In genomic region chr14:61476737-61477410, GRCh38 we compare ENCODE assay signal across 7 cellular contexts.
A peak's percentile ranks its signal among the peaks of the same experiment; 100 is the strongest.
DNase-seq lines count a peak whose midpoint lies in the region; ATAC-seq and TF ChIP-seq lines count a peak whose summit lies in the region.

No MANE protein-coding gene starts in this region.

- RAD21 ChIA-PET in HCT116 (lab: Charles Lee; ENCODE audit: low non-redundant PET in 1 of 2, low total read pairs in 2 of 2, uncharacterized antibody in 2 of 2, unreplicated experiment in 2 of 2): interaction anchor here in 1 of 2 experiments (1.8 kb wide), 1 partner anchor 361 kb away, joined by 4 read pairs; no protein-coding TSS in a partner anchor

- no peaks in the 10 kb centered on the region for H3K9me2 ChIP-seq in HCT116 (ENCODE audit: insufficient read depth)

- no peak overlapping the region for H2AFZ ChIP-seq in HCT116 (ENCODE audit: low read depth, low read length, poor library complexity, severe bottlenecking)

- TF ChIP-seq CTCF in HCT116 (IDR thresholded peaks at IDR 0.05 in 2 of 3, conservative IDR thresholded peaks at IDR 0.05 in 1 of 3; ENCODE audit: borderline replicate concordance in 1 of 3, insufficient read depth in 1 of 3, low read depth in 2 of 3, low read length in 2 of 3): no peak
- no peak for TF ChIP-seq CTCF in MCF 10A (IDR thresholded peaks at IDR 0.05; ENCODE audit: unreplicated experiment)
- no peak for TF ChIP-seq CTCF in liver (IDR thresholded peaks at IDR 0.05; ENCODE audit: low read depth, low read length, missing input control)

- H3K27ac ChIP-seq in HCT116 (ENCODE audit: low read depth, low read length): peak overlapping the region; percentile 16; the same call in 1 of the 2 replicates
- H3K27ac ChIP-seq in liver (ENCODE audit: low read depth in 1 of 2, low read length in 2 of 2): peak overlapping the region; percentile 76 to 82

- H3K27me3 ChIP-seq in HCT116 (ENCODE audit: insufficient read depth, low read length) (no peaks in the 10 kb centered on the region), liver (ENCODE audit: control insufficient read depth in 4 of 4, insufficient read depth in 4 of 4, low read length in 3 of 4) (no peaks in the 10 kb centered on the region)

- CTCF ChIA-PET in HCT116 (lab: Charles Lee): interaction anchor here (0.8 to 3.5 kb wide), 5 partner anchors 12 to 361 kb away, joined by 3 to 19 read pairs (median 4); no protein-coding TSS in a partner anchor
- CTCF ChIA-PET in T-cell (lab: Charles Lee): interaction anchor here (0.5 to 3.5 kb wide), 17 partner anchors 15 to 253 kb away, joined by 3 to 28 read pairs (median 3); no protein-coding TSS in a partner anchor
- CTCF ChIA-PET in MCF 10A (lab: Yijun Ruan, JAX): interaction anchor here (0.6 to 3.3 kb wide), 18 partner anchors 10 to 629 kb away, joined by 3 to 19 read pairs (median 7); no protein-coding TSS in a partner anchor

- no peak overlapping the region for H3K4me3 ChIP-seq in HCT116 (replicated peaks in 1 of 2; ENCODE audit: low read depth in 1 of 2, low read length in 2 of 2)
- H3K4me3 ChIP-seq in liver (ENCODE audit: low read depth in 1 of 3, low read length in 3 of 3): no peak overlapping the region

- 23% methylated on average over 6 of the region's 6 CpGs for WGBS in liver

- no peak for TF ChIP-seq RAD21 in HCT116 (IDR thresholded peaks at IDR 0.05; ENCODE audit: low read depth)
- peak; percentile 59 to 71 for TF ChIP-seq RAD21 in liver (IDR thresholded peaks at IDR 0.05)

- H3K9me3 Mint-ChIP-seq in T-cell (no peaks in the 10 kb centered on the region), MCF 10A (ENCODE audit: unreplicated experiment) (no peaks in the 10 kb centered on the region)
- H3K9me3 Mint-ChIP-seq in stimulated activated naive CD8-positive, alpha-beta T cell treated with anti-CD3 and anti-CD28 coated beads, Interleukin-15, amount 100 ng/mL, for 72 hours: no peaks in the 10 kb centered on the region

- H3K4me1 ChIP-seq in HCT116 (ENCODE audit: control insufficient read depth in 1 of 2, insufficient read depth in 2 of 2, low read length in 2 of 2): peaks cover 51 to 52% of the 10 kb centered on the region in 2 experiments
- peaks cover 4 to 16% (median 9%) of the 10 kb centered on the region in 4 donors for H3K4me1 ChIP-seq in liver (ENCODE audit: control insufficient read depth in 4 of 4, insufficient read depth in 4 of 4, low read length in 3 of 4)

- DNase-seq in HCT116 (ENCODE audit: low read depth, low spot score) (no peak), T-cell (peak in 32 of 34 experiments; percentile 28 to 88 (median 64)), MCF 10A (ENCODE audit: unreplicated experiment) (peak; percentile 95), NCI-H748 (lab: John Stamatoyannopoulos, UW; ENCODE audit: unreplicated experiment) (no peak)
- peak; percentile 53 to 79 for DNase-seq in stimulated activated naive CD8-positive, alpha-beta T cell treated with anti-CD3 and anti-CD28 coated beads, Interleukin-15, amount 100 ng/mL, for 72 hours

- H3K79me2 ChIP-seq in HCT116 (ENCODE audit: insufficient read depth, low read length): no peaks in the 10 kb centered on the region

- no peaks in the 10 kb centered on the region for H4K20me1 ChIP-seq in HCT116 (ENCODE audit: insufficient read depth)

- H3K4me2 ChIP-seq in HCT116 (ENCODE audit: low read length): no peak overlapping the region

- no peak for ATAC-seq in HCT116
- ATAC-seq in T-cell (replicated peaks in 1 of 4): peak; percentile 74 to 81 (median 75)
- peak; percentile 74 for ATAC-seq in stimulated activated naive CD8-positive, alpha-beta T cell treated with anti-CD3 and anti-CD28 coated beads, Interleukin-15, amount 100 ng/mL, for 72 hours
- no peak for ATAC-seq in HG03159 (IDR thresholded peaks at IDR 0.05; ENCODE audit: unreplicated experiment)

- H3K36me3 ChIP-seq in HCT116 (ENCODE audit: control insufficient read depth in 1 of 2, insufficient read depth in 2 of 2, low read length in 2 of 2): no peaks in the 10 kb centered on the region
- H3K36me3 ChIP-seq in liver (ENCODE audit: control insufficient read depth in 4 of 4, insufficient read depth in 3 of 4, low read depth in 1 of 4, low read length in 3 of 4): no peaks in the 10 kb centered on the region

- H3K27me3 Mint-ChIP-seq in T-cell (no peaks in the 10 kb centered on the region), MCF 10A (ENCODE audit: insufficient read depth, unreplicated experiment) (no peaks in the 10 kb centered on the region)
- no peaks in the 10 kb centered on the region for H3K27me3 Mint-ChIP-seq in stimulated activated naive CD8-positive, alpha-beta T cell treated with anti-CD3 and anti-CD28 coated beads, Interleukin-15, amount 100 ng/mL, for 72 hours

- peak overlapping the region; percentile 29 to 63 (median 45) for H3K4me3 Mint-ChIP-seq in T-cell
- H3K4me3 Mint-ChIP-seq in MCF 10A (ENCODE audit: unreplicated experiment): peak overlapping the region; percentile 24
- peak overlapping the region; percentile 83 to 85 for H3K4me3 Mint-ChIP-seq in stimulated activated naive CD8-positive, alpha-beta T cell treated with anti-CD3 and anti-CD28 coated beads, Interleukin-15, amount 100 ng/mL, for 72 hours

- intact Hi-C loops in HCT116 (cut with micrococcal nuclease): loop anchor here (5.0 kb wide), 2 partner anchors 85 to 360 kb away; no protein-coding TSS in a partner anchor
- intact Hi-C loops in MCF 10A (cut with micrococcal nuclease): no loop called here

- BruUV-seq in HCT116 (replicated peaks; lab: Mats Ljungman, UMichigan) (no TSS peak), MCF 10A (replicated peaks; lab: Mats Ljungman, UMichigan) (no TSS peak)

- H3K9me3 ChIP-seq in HCT116 (ENCODE audit: control insufficient read depth in 1 of 2, insufficient read depth in 1 of 2, low read depth in 1 of 2, low read length in 2 of 2): no peaks in the 10 kb centered on the region
- H3K9me3 ChIP-seq in liver (ENCODE audit: control insufficient read depth in 4 of 4, low read length in 3 of 4): no peaks in the 10 kb centered on the region

- no peak overlapping the region for H3K9ac ChIP-seq in HCT116 (ENCODE audit: low read length)
- H3K9ac ChIP-seq in liver (ENCODE audit: low read depth in 1 of 2, low read length in 2 of 2): peak overlapping the region; percentile 58 to 77

- H3K4me1 Mint-ChIP-seq in T-cell (peaks cover 93 to 97% (median 95%) of the 10 kb centered on the region in 3 donors), MCF 10A (ENCODE audit: insufficient read depth, unreplicated experiment) (peaks cover 53% of the 10 kb centered on the region)
- peaks cover 96% of the 10 kb centered on the region for H3K4me1 Mint-ChIP-seq in stimulated activated naive CD8-positive, alpha-beta T cell treated with anti-CD3 and anti-CD28 coated beads, Interleukin-15, amount 100 ng/mL, for 72 hours

- POLR2A ChIA-PET in HCT116 (lab: Charles Lee): interaction anchor here (0.8 to 2.0 kb wide), 3 partner anchors 49 to 254 kb away, joined by 3 to 5 read pairs (median 4); no protein-coding TSS in a partner anchor
- POLR2A ChIA-PET in T-cell (lab: Charles Lee): interaction anchor here (0.5 to 3.0 kb wide), 16 partner anchors 10 to 285 kb away, joined by 3 to 17 read pairs (median 4); partner anchors contain the start of gene SNAPC1 (in 2 of the 2)
- POLR2A ChIA-PET in MCF 10A (lab: Yijun Ruan, JAX): interaction anchor here (0.6 to 7.8 kb wide), 23 partner anchors 9 to 285 kb away, joined by 3 to 103 read pairs (median 8); partner anchors contain the start of genes HIF1A and SNAPC1

- H3K36me3 Mint-ChIP-seq in T-cell (peaks cover 34% of the 10 kb centered on the region), MCF 10A (ENCODE audit: insufficient read depth, unreplicated experiment) (peaks cover 8% of the 10 kb centered on the region)

- H3K27ac Mint-ChIP-seq in T-cell (peak overlapping the region; percentile 92 to 96), MCF 10A (ENCODE audit: low read depth, unreplicated experiment) (peak overlapping the region; percentile 83)
- H3K27ac Mint-ChIP-seq in stimulated activated naive CD8-positive, alpha-beta T cell treated with anti-CD3 and anti-CD28 coated beads, Interleukin-15, amount 100 ng/mL, for 72 hours: peak overlapping the region; percentile 97 to 98

- TF ChIP-seq POLR2A in HCT116 (IDR thresholded peaks at IDR 0.05; ENCODE audit: borderline replicate concordance, extremely low read depth, insufficient read depth, insufficient read length): no peak

TF ChIP-seq in HCT116, 20 proteins besides CTCF, POLR2A, EP300 and RAD21 (continues in another document):
- no peak for TF ChIP-seq TCF7L2 (IDR thresholded peaks at IDR 0.05; ENCODE audit: borderline replicate concordance, extremely low read depth, insufficient read depth, insufficient read length)
- TF ChIP-seq JUND (IDR thresholded peaks at IDR 0.05): no peak

TF ChIP-seq in liver, 16 proteins besides CTCF, POLR2A, EP300 and RAD21 (continues in another document):
- TF ChIP-seq REST (IDR thresholded peaks at IDR 0.05) (peak; percentile 69), YY1 (IDR thresholded peaks at IDR 0.05) (peak; percentile 80), RXRA (IDR thresholded peaks at IDR 0.05) (peak; percentile 91 to 94), FOXA2 (IDR thresholded peaks at IDR 0.05) (peak; percentile 44), JUND (IDR thresholded peaks at IDR 0.05) (peak; percentile 81 to 87), FOXA1 (IDR thresholded peaks at IDR 0.05) (peak; percentile 38)

Comparison
In these comparisons a context has a peak if more than half of its experiments do, and no peak if none do; other contexts are left out.
1. ATAC-seq: peak in T-cell (4 of 4) and stimulated activated naive CD8-positive, alpha-beta T cell treated with anti-CD3 and anti-CD28 coated beads, Interleukin-15, amount 100 ng/mL, for 72 hours (single experiment); none in HCT116 (single experiment) and HG03159 (single experiment).
2. DNase-seq: peak in T-cell (32 of 34), MCF 10A (single experiment) and stimulated activated naive CD8-positive, alpha-beta T cell treated with anti-CD3 and anti-CD28 coated beads, Interleukin-15, amount 100 ng/mL, for 72 hours (2 of 2); none in HCT116 (single experiment) and NCI-H748 (single experiment).
3. H3K4me3 Mint-ChIP-seq: peak in every context shown above with its lines; median percentile 84 in stimulated activated naive CD8-positive, alpha-beta T cell treated with anti-CD3 and anti-CD28 coated beads, Interleukin-15, amount 100 ng/mL, for 72 hours; 45 in T-cell; 24 in MCF 10A.
4. Peak in every context shown above with its lines, with median percentiles within 50 percentile points of each other: H3K27ac Mint-ChIP-seq.